ENCODE assay signal across 1 cellular context in the genomic region with DNA sequence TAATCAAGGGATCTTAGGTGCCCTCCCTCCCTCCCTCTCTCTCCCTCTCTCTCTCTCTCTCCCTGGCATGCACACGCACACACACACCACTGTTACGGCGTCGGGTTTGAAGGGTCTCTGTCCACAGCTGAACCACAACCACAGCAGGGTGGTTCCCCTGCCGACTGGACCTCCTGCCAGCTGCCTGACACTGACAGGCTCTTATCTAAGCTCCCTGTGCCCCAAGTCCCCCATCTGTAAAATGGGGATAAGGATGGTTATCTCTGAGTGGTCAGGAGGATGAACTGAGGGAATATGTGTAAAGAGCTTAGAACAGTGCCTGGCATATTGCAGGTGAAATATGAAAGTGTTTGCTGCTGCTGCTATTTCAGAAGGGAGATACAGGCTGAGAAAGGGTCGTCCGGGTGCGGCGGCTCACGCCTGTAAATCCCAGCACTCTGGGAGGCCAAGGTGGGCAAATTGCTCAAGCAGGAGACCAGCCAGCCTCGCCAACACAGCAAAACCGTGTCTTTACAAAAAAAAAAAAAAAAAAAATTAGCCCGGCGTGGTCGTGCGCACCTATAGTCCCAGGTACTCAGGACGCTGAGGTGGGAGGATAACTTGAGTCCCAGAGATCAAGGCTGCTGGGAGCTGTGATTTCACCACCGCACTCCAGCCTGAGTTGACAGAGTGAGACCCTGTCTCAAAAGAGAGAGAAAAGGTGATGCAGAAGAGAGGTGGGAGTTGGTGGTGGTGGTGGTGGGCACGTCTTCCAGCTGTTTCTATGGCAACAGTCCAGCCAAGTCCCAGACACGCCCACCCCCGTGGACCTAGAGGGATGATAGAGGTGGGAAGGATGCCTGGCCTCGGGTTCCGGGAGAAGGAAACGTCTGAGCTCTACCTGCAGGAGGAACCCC.
TF ChIP-seq lines count a peak whose summit lies in the region.

No MANE protein-coding gene starts in this region.

TF ChIP-seq in H1, 55 proteins besides CTCF, POLR2A, EP300 and RAD21:
- TF ChIP-seq ZNF274 (IDR thresholded peaks at IDR 0.05; ENCODE audit: borderline replicate concordance, extremely low read depth, low read length): no peak
- no peak for TF ChIP-seq CBX8 (IDR thresholded peaks at IDR 0.05; ENCODE audit: borderline replicate concordance, low read depth, low read length)
